17 cellular contexts compared by ENCODE assay signal in genomic region chr22:40665312-40665711, GRCh38. TPM values are rescaled to one million over a fixed set of nuclear protein-coding genes. Genes with fewer than 3 reads are reported as not detected.
A peak's percentile ranks its signal among the peaks of the same experiment; 100 is the strongest.
DNase-seq lines count a peak whose midpoint lies in the region; ATAC-seq and TF ChIP-seq lines count a peak whose summit lies in the region.
"Had no signal": no experiment of that assay in that cellular context is flagged by ENCODE, and none has a peak within 500 bp of the region (broad histone marks: within the 10 kb centered on the region; RNA-seq: fewer than 3 reads in every experiment).

No MANE protein-coding gene starts in this region.

- in situ Hi-C loops in KBM-7 (cut with MboI; ENCODE audit: low pct_unique_long_range_greater_than_20kb, low sequenced_read_pairs), result no loop called here

- TF ChIP-seq POLR2A in sigmoid colon (IDR thresholded peaks at IDR 0.05), result no peak

- ATAC-seq in HG03280 (IDR thresholded peaks at IDR 0.05; ENCODE audit: unreplicated experiment) (no peak), HG02571 (IDR thresholded peaks at IDR 0.05; ENCODE audit: unreplicated experiment) (no peak), GM18520 (IDR thresholded peaks at IDR 0.05; ENCODE audit: unreplicated experiment) (no peak)
- ATAC-seq: activated CD4-positive, CD25-positive, alpha-beta regulatory T cell treated with anti-CD3 and anti-CD28 coated beads, Interleukin-2, amount 50 U/mL, for 24 hours had no signal

- no peak for TF ChIP-seq CTCF in left ventricle myocardium inferior (IDR thresholded peaks at IDR 0.05; ENCODE audit: borderline replicate concordance)
- no peak for TF ChIP-seq CTCF in sigmoid colon (IDR thresholded peaks at IDR 0.05)

- intact Hi-C loops in left ventricle myocardium inferior (cut with micrococcal nuclease), result no loop called here
- intact Hi-C loops in sigmoid colon (cut with DNase I), result no loop called here

- DNase-seq in Ammon's horn (ENCODE audit: low spot score) (peak; percentile 61), cerebellar cortex (ENCODE audit: low spot score) (peak; percentile 78), left ventricle myocardium inferior (peak; percentile 75), sigmoid colon (peak; percentile 76), KBM-7 (no peak)
- DNase-seq: activated T-cell treated with anti-CD3 and anti-CD28 coated beads, Interleukin-2, amount 50 U/mL, for 48 hours; NCI-H82; small intestine had no signal

- H3K27me3 ChIP-seq in left ventricle myocardium inferior (ENCODE audit: low read depth) (no peaks in the 10 kb centered on the region), sigmoid colon (no peaks in the 10 kb centered on the region)
- H3K27me3 ChIP-seq: BLaER1 treated with 17β-estradiol and CSF1 and Interleukin-3, amounts not matched to agents 10 nM and 100 nM; cardiac muscle cell had no signal

- H3K9me3 ChIP-seq in left ventricle myocardium inferior (replicated peaks) (peaks cover 6% of the 10 kb centered on the region), sigmoid colon (no peaks in the 10 kb centered on the region)
- H3K9me3 ChIP-seq: HAP-1 had no signal

- H3K27ac ChIP-seq in left ventricle myocardium inferior (replicated peaks), result peak overlapping the region; percentile 89
- peak overlapping the region; percentile 29 to 74 (median 65) for H3K27ac ChIP-seq in sigmoid colon
- H3K27ac ChIP-seq: BLaER1 treated with 17β-estradiol and CSF1 and Interleukin-3, amounts not matched to agents 10 nM and 100 nM; cardiac muscle cell; SK-N-MC had no signal

- no peak for TF ChIP-seq EP300 in sigmoid colon (IDR thresholded peaks at IDR 0.05)

- WGBS in sigmoid colon, 2 donors, result 84 to 86% methylated on average over 4 of the region's 4 CpGs

- peaks cover 33% of the 10 kb centered on the region for H3K4me1 ChIP-seq in left ventricle myocardium inferior
- H3K4me1 ChIP-seq in sigmoid colon, result peaks cover 0 to 29% (median 24%) of the 10 kb centered on the region in 4 donors

- H3K36me3 ChIP-seq in left ventricle myocardium inferior, result no peaks in the 10 kb centered on the region
- no peaks in the 10 kb centered on the region for H3K36me3 ChIP-seq in sigmoid colon
- H3K36me3 ChIP-seq: BLaER1 treated with 17β-estradiol and CSF1 and Interleukin-3, amounts not matched to agents 10 nM and 100 nM; cardiac muscle cell; HAP-1 had no signal

- no peak overlapping the region for H3K4me3 ChIP-seq in left ventricle myocardium inferior
- H3K4me3 ChIP-seq in sigmoid colon, result no peak overlapping the region
- H3K4me3 ChIP-seq: BLaER1 treated with 17β-estradiol and CSF1 and Interleukin-3, amounts not matched to agents 10 nM and 100 nM; cardiac muscle cell; HAP-1; SK-N-MC had no signal

RNA-seq across cellular contexts. Expression of gene MCHR1, which starts 14.0 kb away (rescaled TPM):
- 0.36 TPM for total RNA-seq in left ventricle myocardium inferior
- under 1 TPM in 1 of 4 donors, not detected in 3; 0.28 TPM for total RNA-seq in sigmoid colon
- polyA plus RNA-seq in sigmoid colon, result under 1 TPM in 2 of 3 donors, not detected in 1; 0.44 to 0.60 TPM
- total RNA-seq: lung microvascular endothelial cell had no signal

RNA-seq across cellular contexts. Expression of gene MRTFA, which starts 28.8 kb away (rescaled TPM):
- 19.2 TPM for total RNA-seq in left ventricle myocardium inferior
- total RNA-seq in sigmoid colon, result 100 to 1,000 TPM in 1 of 4 donors, 10 to 100 TPM in 3; 19.6 to 104 (median 72.1) TPM
- polyA plus RNA-seq in sigmoid colon, result 10 to 100 TPM; 10.8 to 29.2 (median 10.9) TPM
